8 cellular contexts compared by ENCODE assay signal in genomic region chr5:141558150-141558549, GRCh38.
A peak's percentile ranks its signal among the peaks of the same experiment; 100 is the strongest.
DNase-seq lines count a peak whose midpoint lies in the region; ATAC-seq and TF ChIP-seq lines count a peak whose summit lies in the region.

No MANE protein-coding gene starts in this region.

- TF ChIP-seq EP300 in gastroesophageal sphincter (IDR thresholded peaks at IDR 0.05) = no peak

- H3K36me3 Mint-ChIP-seq in T-cell = peaks cover 50% of the 10 kb centered on the region

- no peaks in the 10 kb centered on the region for H3K36me3 ChIP-seq in GM23248 (ENCODE audit: low read depth)
- no peaks in the 10 kb centered on the region for H3K36me3 ChIP-seq in gastroesophageal sphincter

- H3K9me3 Mint-ChIP-seq in T-cell = no peaks in the 10 kb centered on the region
- H3K9me3 Mint-ChIP-seq in stimulated activated naive CD8-positive, alpha-beta T cell treated with anti-CD3 and anti-CD28 coated beads, Interleukin-15, amount 100 ng/mL, for 72 hours = no peaks in the 10 kb centered on the region

- no peak for TF ChIP-seq POLR2A in gastroesophageal sphincter (IDR thresholded peaks at IDR 0.05)

- peaks cover 26% of the 10 kb centered on the region for H3F3A ChIP-seq in GM23248 (ENCODE audit: insufficient read depth)

- peak overlapping the region; percentile 87 for H3K27ac ChIP-seq in GM23248
- H3K27ac ChIP-seq in gastroesophageal sphincter = peak overlapping the region; percentile 69 to 85 (median 80)

- in situ Hi-C loops in GM23248 (cut with MboI) = no loop called here

- H3K9ac ChIP-seq in GM23248 = peak overlapping the region; percentile 77

- no peaks in the 10 kb centered on the region for H3K27me3 ChIP-seq in GM23248 (replicated peaks; ENCODE audit: insufficient read depth)
- H3K27me3 ChIP-seq in gastroesophageal sphincter = no peaks in the 10 kb centered on the region

- H3K9me3 ChIP-seq in GM23248 (ENCODE audit: low read depth) (no peaks in the 10 kb centered on the region), gastroesophageal sphincter (no peaks in the 10 kb centered on the region)

- no peaks in the 10 kb centered on the region for H3K9me2 ChIP-seq in GM23248 (ENCODE audit: insufficient read depth)

- H3K79me2 ChIP-seq in GM23248 (ENCODE audit: insufficient read depth) = peaks cover 11% of the 10 kb centered on the region

- H3K4me3 Mint-ChIP-seq in T-cell = no peak overlapping the region
- H3K4me3 Mint-ChIP-seq in stimulated activated naive CD8-positive, alpha-beta T cell treated with anti-CD3 and anti-CD28 coated beads, Interleukin-15, amount 100 ng/mL, for 72 hours = no peak overlapping the region

- CTCF ChIA-PET in T-cell (lab: Charles Lee) = interaction anchor here (0.5 to 2.8 kb wide), 23 partner anchors 9 to 339 kb away, joined by 3 to 19 read pairs (median 5); partner anchors contain the start of genes PCDHB14 (in 1 of the 2), PCDHB15 (in 1 of the 2), PCDHGA10 (in 1 of the 2) and PCDHGA11 (in 1 of the 2)

- no peaks in the 10 kb centered on the region for H4K20me1 ChIP-seq in GM23248 (ENCODE audit: insufficient read depth)

- H2AFZ ChIP-seq in GM23248 = peak overlapping the region; percentile 72

- DNase-seq in GM23248 (peak; percentile 20), T-cell (no peak), NCI-H187 treated with DMSO at 0.1 percent for 48 hours (lab: John Stamatoyannopoulos, UW) (no peak), AG08396 (ENCODE audit: low spot score) (no peak)
- no peak for DNase-seq in stimulated activated naive CD8-positive, alpha-beta T cell treated with anti-CD3 and anti-CD28 coated beads, Interleukin-15, amount 100 ng/mL, for 72 hours

- H3K4me1 Mint-ChIP-seq in T-cell = peaks cover 32 to 36% (median 33%) of the 10 kb centered on the region in 3 donors
- peaks cover 22% of the 10 kb centered on the region for H3K4me1 Mint-ChIP-seq in stimulated activated naive CD8-positive, alpha-beta T cell treated with anti-CD3 and anti-CD28 coated beads, Interleukin-15, amount 100 ng/mL, for 72 hours

- no peaks in the 10 kb centered on the region for H3K27me3 Mint-ChIP-seq in T-cell
- H3K27me3 Mint-ChIP-seq in stimulated activated naive CD8-positive, alpha-beta T cell treated with anti-CD3 and anti-CD28 coated beads, Interleukin-15, amount 100 ng/mL, for 72 hours = no peaks in the 10 kb centered on the region

- H3K4me3 ChIP-seq in GM23248 (peak overlapping the region; percentile 34; the same call in 1 of the 2 replicates), gastroesophageal sphincter (peak overlapping the region in 1 of 2 donors; percentile 33)

- ATAC-seq in T-cell (replicated peaks in 1 of 4) (peak in 2 of 4 experiments; percentile 29 to 39), gastroesophageal sphincter (no peak), HG02938 (IDR thresholded peaks at IDR 0.05; ENCODE audit: unreplicated experiment) (no peak), GM21576 (IDR thresholded peaks at IDR 0.05; ENCODE audit: unreplicated experiment) (no peak)
- peak; percentile 7 for ATAC-seq in stimulated activated naive CD8-positive, alpha-beta T cell treated with anti-CD3 and anti-CD28 coated beads, Interleukin-15, amount 100 ng/mL, for 72 hours

- WGBS in GM23248 (ENCODE audit: low coverage in 1 of 2, low lambda C conversion rate in 2 of 2, missing lambda C conversion rate in 2 of 2), 2 experiments = 12 to 19% methylated on average over 6 of the region's 6 CpGs
- WGBS in gastroesophageal sphincter (ENCODE audit: low coverage in 1 of 2), 2 donors = 36 to 39% methylated on average over 3 to 6 of the region's 6 CpGs

- H3K4me1 ChIP-seq in GM23248 (ENCODE audit: insufficient read depth) (peaks cover 26% of the 10 kb centered on the region), gastroesophageal sphincter (peaks cover 13 to 45% (median 14%) of the 10 kb centered on the region in 3 donors)

- H3K4me2 ChIP-seq in GM23248 (ENCODE audit: unreplicated experiment) = peak overlapping the region; percentile 47

- POLR2A ChIA-PET in T-cell (lab: Charles Lee) = interaction anchor here in 1 of 2 donors (0.7 kb wide), 1 partner anchor 238 kb away, joined by 4 read pairs; the partner anchor contains the start of gene TAF7

- H3K27ac Mint-ChIP-seq in T-cell = peak overlapping the region; percentile 76 to 81
- H3K27ac Mint-ChIP-seq in stimulated activated naive CD8-positive, alpha-beta T cell treated with anti-CD3 and anti-CD28 coated beads, Interleukin-15, amount 100 ng/mL, for 72 hours = peak overlapping the region in 1 of 2 donors; percentile 83

- no peak for TF ChIP-seq CTCF in gastroesophageal sphincter (IDR thresholded peaks at IDR 0.05)
